8 cellular contexts compared by ENCODE assay signal in genomic region chr14:24339284-24340151, GRCh38. TPM values are rescaled to one million over a fixed set of nuclear protein-coding genes. Genes with fewer than 3 reads are reported as not detected.
A peak's percentile ranks its signal among the peaks of the same experiment; 100 is the strongest.
DNase-seq lines count a peak whose midpoint lies in the region; ATAC-seq and TF ChIP-seq lines count a peak whose summit lies in the region.

RIPK3 (minus strand) TSS chr14:24339991; CDS start chr14:24339826, 165 bp downstream.

- TF ChIP-seq CTCF in AG10803 (conservative IDR thresholded peaks at IDR 0.05; ENCODE audit: low read length) (no peak), HL-60 (IDR thresholded peaks at IDR 0.05; ENCODE audit: insufficient read depth, low read length) (no peak), esophagus muscularis mucosa (IDR thresholded peaks at IDR 0.05) (no peak), osteocyte (IDR thresholded peaks at IDR 0.05) (no peak)

- H3K36me3 ChIP-seq in esophagus muscularis mucosa (no peaks in the 10 kb centered on the region), urinary bladder (ENCODE audit: insufficient read depth) (peaks cover 3% of the 10 kb centered on the region)

- H3K27ac ChIP-seq in HL-60 (replicated peaks) (peak within 1 kb of the TSS; percentile 36), esophagus muscularis mucosa (replicated peaks in 1 of 4) (peak within 1 kb of the TSS; percentile 6 to 63 (median 51)), urinary bladder (ENCODE audit: low read depth) (no peak within 1 kb of the TSS)

- DNase-seq in AG10803 (ENCODE audit: low read depth) (no peak), HL-60 (ENCODE audit: low read depth in 1 of 2, low spot score in 1 of 2) (peak in 1 of 2 experiments; percentile 70), esophagus muscularis mucosa (ENCODE audit: extremely low spot score) (no peak), osteocyte (ENCODE audit: extremely low spot score, unreplicated experiment) (no peak), anterior cingulate cortex (lab: John Stamatoyannopoulos, UW) (no peak)
- DNase-seq in activated CD8-positive, alpha-beta memory T cell treated with anti-CD3 and anti-CD28 coated beads for 4 hours (ENCODE audit: low read depth in 2 of 2) = peak; percentile 32 to 38

- TF ChIP-seq POLR2A in esophagus muscularis mucosa (IDR thresholded peaks at IDR 0.05; ENCODE audit: low read depth) = no peak

- H3K4me3 ChIP-seq in AG10803 (ENCODE audit: low read length) = peak within 1 kb of the TSS; percentile 64
- peak within 1 kb of the TSS; percentile 46 for H3K4me3 ChIP-seq in HL-60 (replicated peaks; ENCODE audit: insufficient read depth, low read length)
- H3K4me3 ChIP-seq in esophagus muscularis mucosa = peak within 1 kb of the TSS; percentile 41 to 58 (median 51)
- peak within 1 kb of the TSS; percentile 38 for H3K4me3 ChIP-seq in urinary bladder (ENCODE audit: low read depth, low read length)

- H3K4me3 Mint-ChIP-seq in osteocyte (ENCODE audit: unreplicated experiment) = peak within 1 kb of the TSS; percentile 46

- peaks cover 31% of the 10 kb centered on the region for H3K27me3 Mint-ChIP-seq in osteocyte (ENCODE audit: unreplicated experiment)

- no peak for TF ChIP-seq EP300 in esophagus muscularis mucosa (IDR thresholded peaks at IDR 0.05)

- ATAC-seq in GM19438 (IDR thresholded peaks at IDR 0.05; ENCODE audit: low read depth, unreplicated experiment) = peak; percentile 96

- peaks cover 22% of the 10 kb centered on the region for H3K4me1 Mint-ChIP-seq in osteocyte (ENCODE audit: unreplicated experiment)

- no peak within 1 kb of the TSS for H3K27ac Mint-ChIP-seq in osteocyte (ENCODE audit: unreplicated experiment)

- H3K36me3 Mint-ChIP-seq in osteocyte (ENCODE audit: unreplicated experiment) = no peaks in the 10 kb centered on the region

- intact Hi-C loops in esophagus muscularis mucosa (cut with DNase I) = no loop called here

- peaks cover 6% of the 10 kb centered on the region for H3K27me3 ChIP-seq in HL-60 (ENCODE audit: insufficient read depth, poor library complexity, severe bottlenecking)
- H3K27me3 ChIP-seq in esophagus muscularis mucosa = peaks cover 0 to 41% (median 15%) of the 10 kb centered on the region in 4 donors

- 31% methylated on average over 44 of the region's 51 CpGs for WGBS in esophagus muscularis mucosa
- 15% methylated on average over 51 of the region's 51 CpGs for WGBS in urinary bladder

- H3K9me3 ChIP-seq in esophagus muscularis mucosa = no peaks in the 10 kb centered on the region

- no peaks in the 10 kb centered on the region for H3K9me3 Mint-ChIP-seq in osteocyte (ENCODE audit: unreplicated experiment)

- peaks cover 20 to 30% (median 26%) of the 10 kb centered on the region in 4 donors for H3K4me1 ChIP-seq in esophagus muscularis mucosa
- H3K4me1 ChIP-seq in urinary bladder (ENCODE audit: insufficient read depth) = no peaks in the 10 kb centered on the region

RNA-seq across cellular contexts. Expression of gene RIPK3, which starts in this region (rescaled TPM):
- total RNA-seq in esophagus muscularis mucosa (1 to 10 TPM; 3.8 to 6.4 (median 6.1) TPM), osteocyte (0.78 and 1.3 TPM in 2 replicates), urinary bladder (4.4 TPM)
- 7.8 TPM for polyA plus RNA-seq in urinary bladder

Comparison
In these comparisons a context has a peak if more than half of its experiments do, and no peak if none do; other contexts are left out.
1. DNase-seq: peak in activated CD8-positive, alpha-beta memory T cell treated with anti-CD3 and anti-CD28 coated beads for 4 hours (2 of 2); none in AG10803 (single experiment), esophagus muscularis mucosa (single experiment), osteocyte (single experiment) and anterior cingulate cortex (0 of 58).
2. Peak in every context shown above with its lines, with median percentiles within 50 percentile points of each other: H3K4me3 ChIP-seq.